In genomic region chr5:126780165-126780827, GRCh38 we compare ENCODE assay signal across 1 cellular context.
A peak's percentile ranks its signal among the peaks of the same experiment; 100 is the strongest.
TF ChIP-seq lines count a peak whose summit lies in the region.

No MANE protein-coding gene starts in this region.

TF ChIP-seq in K562, 482 proteins besides CTCF, POLR2A, EP300 and RAD21 (continued from another document and continues in another):
- TF ChIP-seq, protein P1, sequence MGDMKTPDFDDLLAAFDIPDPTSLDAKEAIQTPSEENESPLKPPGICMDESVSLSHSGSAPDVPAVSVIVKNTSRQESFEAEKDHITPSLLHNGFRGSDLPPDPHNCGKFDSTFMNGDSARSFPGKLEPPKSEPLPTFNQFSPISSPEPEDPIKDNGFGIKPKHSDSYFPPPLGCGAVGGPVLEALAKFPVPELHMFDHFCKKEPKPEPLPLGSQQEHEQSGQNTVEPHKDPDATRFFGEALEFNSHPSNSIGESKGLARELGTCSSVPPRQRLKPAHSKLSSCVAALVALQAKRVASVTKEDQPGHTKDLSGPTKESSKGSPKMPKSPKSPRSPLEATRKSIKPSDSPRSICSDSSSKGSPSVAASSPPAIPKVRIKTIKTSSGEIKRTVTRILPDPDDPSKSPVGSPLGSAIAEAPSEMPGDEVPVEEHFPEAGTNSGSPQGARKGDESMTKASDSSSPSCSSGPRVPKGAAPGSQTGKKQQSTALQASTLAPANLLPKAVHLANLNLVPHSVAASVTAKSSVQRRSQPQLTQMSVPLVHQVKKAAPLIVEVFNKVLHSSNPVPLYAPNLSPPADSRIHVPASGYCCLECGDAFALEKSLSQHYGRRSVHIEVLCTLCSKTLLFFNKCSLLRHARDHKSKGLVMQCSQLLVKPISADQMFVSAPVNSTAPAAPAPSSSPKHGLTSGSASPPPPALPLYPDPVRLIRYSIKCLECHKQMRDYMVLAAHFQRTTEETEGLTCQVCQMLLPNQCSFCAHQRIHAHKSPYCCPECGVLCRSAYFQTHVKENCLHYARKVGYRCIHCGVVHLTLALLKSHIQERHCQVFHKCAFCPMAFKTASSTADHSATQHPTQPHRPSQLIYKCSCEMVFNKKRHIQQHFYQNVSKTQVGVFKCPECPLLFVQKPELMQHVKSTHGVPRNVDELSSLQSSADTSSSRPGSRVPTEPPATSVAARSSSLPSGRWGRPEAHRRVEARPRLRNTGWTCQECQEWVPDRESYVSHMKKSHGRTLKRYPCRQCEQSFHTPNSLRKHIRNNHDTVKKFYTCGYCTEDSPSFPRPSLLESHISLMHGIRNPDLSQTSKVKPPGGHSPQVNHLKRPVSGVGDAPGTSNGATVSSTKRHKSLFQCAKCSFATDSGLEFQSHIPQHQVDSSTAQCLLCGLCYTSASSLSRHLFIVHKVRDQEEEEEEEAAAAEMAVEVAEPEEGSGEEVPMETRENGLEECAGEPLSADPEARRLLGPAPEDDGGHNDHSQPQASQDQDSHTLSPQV (IDR thresholded peaks at IDR 0.05): peak; percentile 66
- no peak for TF ChIP-seq BDP1 (IDR thresholded peaks at IDR 0.05; ENCODE audit: insufficient read depth, insufficient read length)
- TF ChIP-seq, protein P2, sequence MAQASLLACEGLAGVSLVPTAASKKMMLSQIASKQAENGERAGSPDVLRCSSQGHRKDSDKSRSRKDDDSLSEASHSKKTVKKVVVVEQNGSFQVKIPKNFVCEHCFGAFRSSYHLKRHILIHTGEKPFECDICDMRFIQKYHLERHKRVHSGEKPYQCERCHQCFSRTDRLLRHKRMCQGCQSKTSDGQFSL (CRISPR knock-in tag; IDR thresholded peaks at IDR 0.05): no peak
- TF ChIP-seq, protein P2 (tag; IDR thresholded peaks at IDR 0.05): 0 out of 4 replicates have a peak, but pooled peaks of 1 of the 2 experiments have one; percentile 18
- peak; percentile 49 for TF ChIP-seq SMC3 (conservative IDR thresholded peaks at IDR 0.05; ENCODE audit: insufficient read depth, low read depth, low read length)
- TF ChIP-seq ATF3 (IDR thresholded peaks at IDR 0.05): peak; percentile 32; the same call in 1 of the 2 replicates
- 0 out of 2 replicates have a peak, but pooled peaks have one; percentile 28 for TF ChIP-seq ATF3 (CRISPR knock-in tag; conservative IDR thresholded peaks at IDR 0.05)
- TF ChIP-seq PPARD (CRISPR knock-in tag; IDR thresholded peaks at IDR 0.05): no peak
- TF ChIP-seq ZNF239 (CRISPR knock-in tag; IDR thresholded peaks at IDR 0.05): no peak
- no peak for TF ChIP-seq SRF (CRISPR knock-in tag; IDR thresholded peaks at IDR 0.05)
- TF ChIP-seq GABPA (tag; conservative IDR thresholded peaks at IDR 0.05; ENCODE audit: low read depth): no peak
- peak in 1 of 2 experiments; percentile 20 for TF ChIP-seq AFF1 (IDR thresholded peaks at IDR 0.05; ENCODE audit: low read depth in 1 of 2, partially characterized antibody in 2 of 2)
- TF ChIP-seq ZNF75A (CRISPR knock-in tag; IDR thresholded peaks at IDR 0.05): peak; percentile 85
- TF ChIP-seq, protein P3, sequence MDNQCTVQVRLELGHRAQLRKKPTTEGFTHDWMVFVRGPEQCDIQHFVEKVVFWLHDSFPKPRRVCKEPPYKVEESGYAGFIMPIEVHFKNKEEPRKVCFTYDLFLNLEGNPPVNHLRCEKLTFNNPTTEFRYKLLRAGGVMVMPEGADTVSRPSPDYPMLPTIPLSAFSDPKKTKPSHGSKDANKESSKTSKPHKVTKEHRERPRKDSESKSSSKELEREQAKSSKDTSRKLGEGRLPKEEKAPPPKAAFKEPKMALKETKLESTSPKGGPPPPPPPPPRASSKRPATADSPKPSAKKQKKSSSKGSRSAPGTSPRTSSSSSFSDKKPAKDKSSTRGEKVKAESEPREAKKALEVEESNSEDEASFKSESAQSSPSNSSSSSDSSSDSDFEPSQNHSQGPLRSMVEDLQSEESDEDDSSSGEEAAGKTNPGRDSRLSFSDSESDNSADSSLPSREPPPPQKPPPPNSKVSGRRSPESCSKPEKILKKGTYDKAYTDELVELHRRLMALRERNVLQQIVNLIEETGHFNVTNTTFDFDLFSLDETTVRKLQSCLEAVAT (IDR thresholded peaks at IDR 0.05): peak in 1 of 2 experiments; percentile 9; a peak in 1 of 4 replicates
- TF ChIP-seq, protein P4, sequence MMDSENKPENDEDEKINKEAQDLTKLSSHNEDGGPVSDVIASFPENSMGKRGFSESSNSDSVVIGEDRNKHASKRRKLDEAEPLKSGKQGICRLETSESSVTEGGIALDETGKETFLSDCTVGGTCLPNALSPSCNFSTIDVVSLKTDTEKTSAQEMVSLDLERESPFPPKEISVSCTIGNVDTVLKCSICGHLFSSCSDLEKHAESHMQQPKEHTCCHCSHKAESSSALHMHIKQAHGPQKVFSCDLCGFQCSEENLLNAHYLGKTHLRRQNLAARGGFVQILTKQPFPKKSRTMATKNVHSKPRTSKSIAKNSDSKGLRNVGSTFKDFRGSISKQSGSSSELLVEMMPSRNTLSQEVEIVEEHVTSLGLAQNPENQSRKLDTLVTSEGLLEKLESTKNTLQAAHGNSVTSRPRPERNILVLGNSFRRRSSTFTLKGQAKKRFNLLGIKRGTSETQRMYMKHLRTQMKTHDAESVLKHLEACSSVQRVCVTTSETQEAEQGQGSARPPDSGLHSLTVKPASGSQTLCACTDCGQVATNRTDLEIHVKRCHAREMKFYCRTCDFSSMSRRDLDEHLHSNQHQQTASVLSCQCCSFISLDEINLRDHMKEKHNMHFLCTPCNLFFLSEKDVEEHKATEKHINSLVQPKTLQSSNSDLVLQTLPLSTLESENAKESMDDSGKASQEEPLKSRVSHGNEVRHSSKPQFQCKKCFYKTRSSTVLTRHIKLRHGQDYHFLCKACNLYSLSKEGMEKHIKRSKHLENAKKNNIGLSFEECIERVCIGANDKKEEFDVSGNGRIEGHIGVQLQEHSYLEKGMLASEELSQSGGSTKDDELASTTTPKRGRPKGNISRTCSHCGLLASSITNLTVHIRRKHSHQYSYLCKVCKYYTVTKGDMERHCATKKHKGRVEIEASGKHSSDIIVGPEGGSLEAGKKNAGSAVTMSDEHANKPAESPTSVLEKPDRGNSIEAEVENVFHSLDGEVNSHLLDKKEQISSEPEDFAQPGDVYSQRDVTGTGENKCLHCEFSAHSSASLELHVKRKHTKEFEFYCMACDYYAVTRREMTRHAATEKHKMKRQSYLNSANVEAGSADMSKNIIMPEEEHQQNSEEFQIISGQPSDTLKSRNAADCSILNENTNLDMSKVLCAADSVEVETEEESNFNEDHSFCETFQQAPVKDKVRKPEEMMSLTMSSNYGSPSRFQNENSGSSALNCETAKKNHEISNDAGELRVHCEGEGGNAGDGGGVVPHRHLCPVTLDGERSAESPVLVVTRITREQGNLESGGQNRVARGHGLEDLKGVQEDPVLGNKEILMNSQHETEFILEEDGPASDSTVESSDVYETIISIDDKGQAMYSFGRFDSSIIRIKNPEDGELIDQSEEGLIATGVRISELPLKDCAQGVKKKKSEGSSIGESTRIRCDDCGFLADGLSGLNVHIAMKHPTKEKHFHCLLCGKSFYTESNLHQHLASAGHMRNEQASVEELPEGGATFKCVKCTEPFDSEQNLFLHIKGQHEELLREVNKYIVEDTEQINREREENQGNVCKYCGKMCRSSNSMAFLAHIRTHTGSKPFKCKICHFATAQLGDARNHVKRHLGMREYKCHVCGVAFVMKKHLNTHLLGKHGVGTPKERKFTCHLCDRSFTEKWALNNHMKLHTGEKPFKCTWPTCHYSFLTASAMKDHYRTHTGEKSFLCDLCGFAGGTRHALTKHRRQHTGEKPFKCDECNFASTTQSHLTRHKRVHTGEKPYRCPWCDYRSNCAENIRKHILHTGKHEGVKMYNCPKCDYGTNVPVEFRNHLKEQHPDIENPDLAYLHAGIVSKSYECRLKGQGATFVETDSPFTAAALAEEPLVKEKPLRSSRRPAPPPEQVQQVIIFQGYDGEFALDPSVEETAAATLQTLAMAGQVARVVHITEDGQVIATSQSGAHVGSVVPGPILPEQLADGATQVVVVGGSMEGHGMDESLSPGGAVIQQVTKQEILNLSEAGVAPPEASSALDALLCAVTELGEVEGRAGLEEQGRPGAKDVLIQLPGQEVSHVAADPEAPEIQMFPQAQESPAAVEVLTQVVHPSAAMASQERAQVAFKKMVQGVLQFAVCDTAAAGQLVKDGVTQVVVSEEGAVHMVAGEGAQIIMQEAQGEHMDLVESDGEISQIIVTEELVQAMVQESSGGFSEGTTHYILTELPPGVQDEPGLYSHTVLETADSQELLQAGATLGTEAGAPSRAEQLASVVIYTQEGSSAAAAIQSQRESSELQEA (IDR thresholded peaks at IDR 0.05; ENCODE audit: low read depth): no peak
- TF ChIP-seq ETV5 (CRISPR knock-in tag; IDR thresholded peaks at IDR 0.05; ENCODE audit: low read depth): no peak
- no peak for TF ChIP-seq ZNF121 (CRISPR knock-in tag; conservative IDR thresholded peaks at IDR 0.05)
- 0 out of 2 replicates have a peak, but pooled peaks have one; percentile 4 for TF ChIP-seq NFIC (IDR thresholded peaks at IDR 0.05)
- no peak for TF ChIP-seq SRSF7 (optimal IDR thresholded peaks at IDR 0.05; ENCODE audit: low read depth, low read length)
- no peak for TF ChIP-seq HDGF (IDR thresholded peaks at IDR 0.05)
- TF ChIP-seq CC2D1A (IDR thresholded peaks at IDR 0.05): 0 out of 2 replicates have a peak, but pooled peaks have one; percentile 36
- peak in 1 of 2 experiments; percentile 11; a peak in 1 of 4 replicates for TF ChIP-seq RCOR1 (IDR thresholded peaks at IDR 0.05; ENCODE audit: borderline replicate concordance in 1 of 2, low read depth in 2 of 2, low read length in 2 of 2)
- TF ChIP-seq PKNOX1 (IDR thresholded peaks at IDR 0.05): no peak
- peak; percentile 10 for TF ChIP-seq CTCFL (IDR thresholded peaks at IDR 0.05; ENCODE audit: borderline replicate concordance, insufficient read depth, low read depth, low read length, poor library complexity, severe bottlenecking)
- TF ChIP-seq DPF2 (IDR thresholded peaks at IDR 0.05): no peak
- no peak for TF ChIP-seq ZNF24 (IDR thresholded peaks at IDR 0.05)
- TF ChIP-seq, protein P5, sequence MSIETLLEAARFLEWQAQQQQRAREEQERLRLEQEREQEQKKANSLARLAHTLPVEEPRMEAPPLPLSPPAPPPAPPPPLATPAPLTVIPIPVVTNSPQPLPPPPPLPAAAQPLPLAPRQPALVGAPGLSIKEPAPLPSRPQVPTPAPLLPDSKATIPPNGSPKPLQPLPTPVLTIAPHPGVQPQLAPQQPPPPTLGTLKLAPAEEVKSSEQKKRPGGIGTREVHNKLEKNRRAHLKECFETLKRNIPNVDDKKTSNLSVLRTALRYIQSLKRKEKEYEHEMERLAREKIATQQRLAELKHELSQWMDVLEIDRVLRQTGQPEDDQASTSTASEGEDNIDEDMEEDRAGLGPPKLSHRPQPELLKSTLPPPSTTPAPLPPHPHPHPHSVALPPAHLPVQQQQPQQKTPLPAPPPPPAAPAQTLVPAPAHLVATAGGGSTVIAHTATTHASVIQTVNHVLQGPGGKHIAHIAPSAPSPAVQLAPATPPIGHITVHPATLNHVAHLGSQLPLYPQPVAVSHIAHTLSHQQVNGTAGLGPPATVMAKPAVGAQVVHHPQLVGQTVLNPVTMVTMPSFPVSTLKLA (conservative IDR thresholded peaks at IDR 0.05): peak in 1 of 2 experiments; percentile 29; a peak in 1 of 4 replicates
